ENCODE assay signal across 20 cellular contexts in the genomic region with DNA sequence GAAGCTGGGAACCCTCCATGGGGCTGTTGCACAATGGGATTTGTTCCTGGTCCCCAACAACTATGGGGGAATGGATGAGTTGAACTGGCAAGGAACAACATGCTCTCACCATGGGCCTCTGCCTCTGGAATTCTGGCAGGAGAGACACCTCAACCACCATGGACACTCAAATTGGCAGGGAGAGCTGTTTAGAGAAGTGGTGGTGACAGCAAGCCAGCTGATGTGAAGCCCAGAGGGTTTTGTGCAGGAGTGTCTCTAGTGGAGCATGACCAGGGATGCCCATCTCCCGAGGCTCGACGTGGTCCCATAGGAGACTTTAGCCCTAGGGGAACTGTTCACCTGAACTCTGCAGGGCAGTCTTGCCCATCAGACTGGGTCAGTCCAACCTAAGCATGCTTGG.
"Had no signal": no experiment of that assay in that cellular context is flagged by ENCODE, and none has a peak within 500 bp of the region (broad histone marks: within the 10 kb centered on the region; RNA-seq: fewer than 3 reads in every experiment).

No MANE protein-coding gene starts in this region.

- H3K36me3 ChIP-seq: SJCRH30 had no signal

- H3K9me3 ChIP-seq: SJCRH30 had no signal

- H3K4me1 ChIP-seq: SJCRH30 had no signal

- H3K27ac ChIP-seq: HL-60, SJCRH30 had no signal

- ATAC-seq: K562, SK-N-SH treated with all-trans-retinoic acid at 6 μM for 48 hours had no signal

- H3K27ac Mint-ChIP-seq: IgD-negative memory B cell had no signal

- H3K4me3 ChIP-seq: K562, SJCRH30 had no signal

- DNase-seq: NCI-H1048, NCI-H1105, NCI-H1417, NCI-H1436 treated with DMSO at 0.1 percent for 48 hours, NCI-H1694, NCI-H187 treated with DMSO at 0.1 percent for 48 hours, NCI-H2029 treated with DMSO at 0.1 percent for 48 hours, NCI-H2171 treated with DMSO at 0.1 percent for 48 hours, NCI-H345, NCI-H446 treated with DMSO at 0.1 percent for 48 hours, NCI-H510A treated with DMSO at 0.1 percent for 48 hours, NCI-H526, NCI-H82, SHP77 treated with DMSO at 0.1 percent for 48 hours, SJCRH30, T-helper 1 cell had no signal

- H3K4me3 Mint-ChIP-seq: IgD-negative memory B cell had no signal

- H3K27me3 ChIP-seq: SJCRH30 had no signal
